1 cellular context compared by ENCODE assay signal in genomic region chr3:126266291-126266840, GRCh38.
TF ChIP-seq lines count a peak whose summit lies in the region.

No MANE protein-coding gene starts in this region.

TF ChIP-seq in HCT116, 20 proteins besides CTCF, POLR2A, EP300 and RAD21 (continued from another document):
- TF ChIP-seq REST (IDR thresholded peaks at IDR 0.05; ENCODE audit: low read depth) = no peak
TF ChIP-seq in HCT116: peak in this region for 0.
